7 cellular contexts compared by ENCODE assay signal in genomic region chrX:24025741-24026402, GRCh38.
DNase-seq lines count a peak whose midpoint lies in the region; ATAC-seq, FAIRE-seq and TF ChIP-seq lines count a peak whose summit lies in the region.

No MANE protein-coding gene starts in this region.

- TF ChIP-seq RAD21 in Ishikawa (IDR thresholded peaks at IDR 0.05; ENCODE audit: low read depth) = no peak

- no peak for DNase-seq in GM12864 (ENCODE audit: low read depth)
- no peak for DNase-seq in WERI-Rb-1
- peak; percentile 85 for DNase-seq in fibroblast of peridontal ligament (ENCODE audit: extremely low read depth)
- DNase-seq in non-pigmented ciliary epithelial cell (ENCODE audit: low read depth) = peak; percentile 24
- no peak for DNase-seq in RCC 7860 (ENCODE audit: low spot score)

- TF ChIP-seq EP300 in Ishikawa (IDR thresholded peaks at IDR 0.05; ENCODE audit: borderline replicate concordance) = no peak

- peak; percentile 17 for ATAC-seq in GM21528 (IDR thresholded peaks at IDR 0.05; ENCODE audit: low FRiP score, unreplicated experiment)

- peak overlapping the region; percentile 98 for H3K27ac ChIP-seq in WERI-Rb-1

- peak overlapping the region; percentile 77 for H3K4me3 ChIP-seq in GM12864 (ENCODE audit: low read depth, low read length)
- H3K4me3 ChIP-seq in WERI-Rb-1 (ENCODE audit: low read depth, low read length) = peak overlapping the region; percentile 46

- no peak for TF ChIP-seq CTCF in GM12864 (IDR thresholded peaks at IDR 0.05; ENCODE audit: low read depth, low read length, missing control alignments)
- no peak for TF ChIP-seq CTCF in WERI-Rb-1 (IDR thresholded peaks at IDR 0.05; ENCODE audit: low read depth, low read length)

- H3K27me3 ChIP-seq in WERI-Rb-1 (ENCODE audit: insufficient read depth, low read depth, severe bottlenecking) = peaks cover 12% of the 10 kb centered on the region

- peaks cover 6% of the 10 kb centered on the region for H3K36me3 ChIP-seq in WERI-Rb-1

- H3K9me3 ChIP-seq in WERI-Rb-1 (ENCODE audit: severe bottlenecking) = peaks cover 4% of the 10 kb centered on the region

- FAIRE-seq in RCC 7860 (lab: Jason Lieb, UNC) = no peak

TF ChIP-seq in Ishikawa, 13 proteins besides CTCF, POLR2A, EP300 and RAD21:
- TF ChIP-seq CEBPB (IDR thresholded peaks at IDR 0.05) (peak; percentile 56), TEAD4 (IDR thresholded peaks at IDR 0.05) (no peak), MAX (IDR thresholded peaks at IDR 0.05) (peak; percentile 36; the same call in 1 of the 2 replicates)

Comparison
In these comparisons a context has a peak if more than half of its experiments do, and no peak if none do; other contexts are left out.
1. DNase-seq: peak in fibroblast of peridontal ligament (single experiment) and non-pigmented ciliary epithelial cell (single experiment); none in GM12864 (single experiment), WERI-Rb-1 (single experiment) and RCC 7860 (single experiment).